Comparison of ENCODE assay signal across 10 cellular contexts in the genomic region with DNA sequence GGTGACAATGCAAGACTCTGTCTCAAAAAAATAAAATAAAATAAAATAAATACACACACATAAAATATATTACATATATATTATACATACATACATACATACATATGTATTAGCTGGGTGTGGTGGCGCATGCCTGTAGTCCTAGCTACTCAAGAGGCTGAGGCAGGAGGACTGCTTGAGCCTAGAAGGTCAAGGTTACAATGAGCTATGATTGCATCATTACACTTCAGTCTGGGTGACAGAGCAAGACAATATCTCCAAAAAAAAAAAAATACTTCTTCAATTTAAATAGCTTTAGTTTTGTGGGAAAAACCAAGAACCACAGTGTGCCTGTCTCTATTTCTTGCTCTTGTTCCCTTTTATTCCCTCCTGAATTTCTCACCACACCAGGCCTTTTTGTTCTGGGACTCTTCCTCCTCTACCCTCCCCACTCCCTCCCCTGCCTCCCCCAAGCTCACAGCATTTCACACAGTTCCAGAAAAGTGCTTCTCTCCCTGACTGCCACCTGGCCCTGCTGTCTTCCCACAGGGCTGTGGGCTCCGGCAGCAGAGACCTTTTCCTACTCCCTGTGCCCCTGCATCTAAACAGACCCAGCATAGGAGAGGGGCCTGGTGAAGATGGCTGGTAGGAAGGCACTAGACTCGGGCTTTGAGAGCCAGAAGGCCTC. TPM values are rescaled to one million over a fixed set of nuclear protein-coding genes. Genes with fewer than 3 reads are reported as not detected.
DNase-seq lines count a peak whose midpoint lies in the region; ATAC-seq and TF ChIP-seq lines count a peak whose summit lies in the region.
"Had no signal": no experiment of that assay in that cellular context is flagged by ENCODE, and none has a peak within 500 bp of the region (broad histone marks: within the 10 kb centered on the region; RNA-seq: fewer than 3 reads in every experiment).

No MANE protein-coding gene starts in this region.

- POLR2A ChIA-PET in HEK293 (lab: Yijun Ruan, JAX) = interaction anchor here (0.6 to 3.4 kb wide), 2 partner anchors 106 to 326 kb away, joined by 5 to 13 read pairs; no protein-coding TSS in a partner anchor
- POLR2A ChIA-PET in naive thymus-derived CD4-positive, alpha-beta T cell (lab: Charles Lee) = interaction anchor here (1.6 kb wide), 1 partner anchor 106 kb away, joined by 9 read pairs; no protein-coding TSS in a partner anchor

- no peaks in the 10 kb centered on the region for H3K4me1 ChIP-seq in HEK293 (ENCODE audit: control insufficient read depth, insufficient read depth, low read length)
- H3K4me1 ChIP-seq in naive thymus-derived CD4-positive, alpha-beta T cell (ENCODE audit: control insufficient read depth in 2 of 2, insufficient read depth in 2 of 2, low read length in 2 of 2) = peaks cover 9 to 14% of the 10 kb centered on the region in 2 donors

- CTCF ChIA-PET in HEK293 (lab: Yijun Ruan, JAX) = interaction anchor here (0.5 to 9.0 kb wide), 6 partner anchors 46 to 158 kb away, joined by 3 to 244 read pairs (median 4); no protein-coding TSS in a partner anchor
- CTCF ChIA-PET in naive thymus-derived CD4-positive, alpha-beta T cell (lab: Charles Lee) = interaction anchor here (0.6 to 5.5 kb wide), 7 partner anchors 18 to 150 kb away, joined by 3 to 143 read pairs (median 4); no protein-coding TSS in a partner anchor

- no peaks in the 10 kb centered on the region for H3K36me3 ChIP-seq in HEK293 (ENCODE audit: control insufficient read depth in 2 of 2, insufficient read depth in 1 of 2, low read length in 2 of 2)
- no peaks in the 10 kb centered on the region for H3K36me3 ChIP-seq in naive thymus-derived CD4-positive, alpha-beta T cell (ENCODE audit: control insufficient read depth in 2 of 3, insufficient read depth in 3 of 3, low read length in 3 of 3)

- H3K36me3 Mint-ChIP-seq in naive thymus-derived CD4-positive, alpha-beta T cell = no peaks in the 10 kb centered on the region

- no peak for TF ChIP-seq CTCF in HEK293 (tag by site-specific recombination; IDR thresholded peaks at IDR 0.05)

- H3K27ac Mint-ChIP-seq in naive thymus-derived CD4-positive, alpha-beta T cell = peak overlapping the region in 7 of 9 donors; percentile 8 to 79 (median 48)

- H3K9me3 ChIP-seq in HEK293 (ENCODE audit: control insufficient read depth, insufficient read depth, low read depth, low read length) = no peaks in the 10 kb centered on the region
- no peaks in the 10 kb centered on the region for H3K9me3 ChIP-seq in naive thymus-derived CD4-positive, alpha-beta T cell (ENCODE audit: control insufficient read depth in 2 of 3, low read length in 3 of 3)

- H3K27me3 ChIP-seq in naive thymus-derived CD4-positive, alpha-beta T cell (ENCODE audit: control insufficient read depth in 2 of 2, insufficient read depth in 2 of 2, low read length in 2 of 2) = no peaks in the 10 kb centered on the region

- H3K27ac ChIP-seq in HEK293 (ENCODE audit: extremely low read depth, low read depth, low read length) = no peak overlapping the region
- H3K27ac ChIP-seq in naive thymus-derived CD4-positive, alpha-beta T cell (ENCODE audit: low read depth, low read length) = no peak overlapping the region

- peak; percentile 28 for ATAC-seq in GM18511 (IDR thresholded peaks at IDR 0.05; ENCODE audit: unreplicated experiment)
- peak; percentile 44 for ATAC-seq in naive thymus-derived CD4-positive, alpha-beta T cell
- ATAC-seq in HG03571 (IDR thresholded peaks at IDR 0.05; ENCODE audit: unreplicated experiment) = no peak
- ATAC-seq in GM19463 (IDR thresholded peaks at IDR 0.05; ENCODE audit: unreplicated experiment) = no peak

- H3K4me3 ChIP-seq in HEK293 (ENCODE audit: low read depth, low read length) = no peak overlapping the region
- no peak overlapping the region for H3K4me3 ChIP-seq in naive thymus-derived CD4-positive, alpha-beta T cell (ENCODE audit: low read length)

- peak; percentile 89 for DNase-seq in SKM-1 treated with dmso at 0.1 percent for 144 hours (lab: John Stamatoyannopoulos, UW; ENCODE audit: unreplicated experiment)
- no peak for DNase-seq in naive thymus-derived CD4-positive, alpha-beta T cell
- no peak for DNase-seq in putamen (ENCODE audit: low spot score)
- DNase-seq in amniotic stem cell (lab: John Stamatoyannopoulos, UW) = no peak
- DNase-seq: kidney glomerular epithelial cell had no signal

- H3K27me3 Mint-ChIP-seq in naive thymus-derived CD4-positive, alpha-beta T cell = peaks cover 0 to 5% (median 0%) of the 10 kb centered on the region in 5 donors

- H3K4me3 Mint-ChIP-seq in naive thymus-derived CD4-positive, alpha-beta T cell = peak overlapping the region in 8 of 10 donors; percentile 29 to 63 (median 51)

- peaks cover 6 to 40% (median 29%) of the 10 kb centered on the region in 7 donors for H3K4me1 Mint-ChIP-seq in naive thymus-derived CD4-positive, alpha-beta T cell

- H3K9me3 Mint-ChIP-seq in naive thymus-derived CD4-positive, alpha-beta T cell = peaks cover 0 to 2% (median 0%) of the 10 kb centered on the region in 11 donors

- intact Hi-C loops in naive thymus-derived CD4-positive, alpha-beta T cell (cut with micrococcal nuclease) = no loop called here

TF ChIP-seq in HEK293, 187 proteins besides CTCF, POLR2A, EP300 and RAD21:
- TF ChIP-seq ZSCAN30 (tag by site-specific recombination; IDR thresholded peaks at IDR 0.05) = no peak
- TF ChIP-seq HOXC10 (CRISPR knock-in tag; IDR thresholded peaks at IDR 0.05) = no peak
- TF ChIP-seq, protein P1, sequence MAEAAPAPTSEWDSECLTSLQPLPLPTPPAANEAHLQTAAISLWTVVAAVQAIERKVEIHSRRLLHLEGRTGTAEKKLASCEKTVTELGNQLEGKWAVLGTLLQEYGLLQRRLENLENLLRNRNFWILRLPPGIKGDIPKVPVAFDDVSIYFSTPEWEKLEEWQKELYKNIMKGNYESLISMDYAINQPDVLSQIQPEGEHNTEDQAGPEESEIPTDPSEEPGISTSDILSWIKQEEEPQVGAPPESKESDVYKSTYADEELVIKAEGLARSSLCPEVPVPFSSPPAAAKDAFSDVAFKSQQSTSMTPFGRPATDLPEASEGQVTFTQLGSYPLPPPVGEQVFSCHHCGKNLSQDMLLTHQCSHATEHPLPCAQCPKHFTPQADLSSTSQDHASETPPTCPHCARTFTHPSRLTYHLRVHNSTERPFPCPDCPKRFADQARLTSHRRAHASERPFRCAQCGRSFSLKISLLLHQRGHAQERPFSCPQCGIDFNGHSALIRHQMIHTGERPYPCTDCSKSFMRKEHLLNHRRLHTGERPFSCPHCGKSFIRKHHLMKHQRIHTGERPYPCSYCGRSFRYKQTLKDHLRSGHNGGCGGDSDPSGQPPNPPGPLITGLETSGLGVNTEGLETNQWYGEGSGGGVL (tag by site-specific recombination; IDR thresholded peaks at IDR 0.05) = peak; percentile 88
- TF ChIP-seq, protein P2, sequence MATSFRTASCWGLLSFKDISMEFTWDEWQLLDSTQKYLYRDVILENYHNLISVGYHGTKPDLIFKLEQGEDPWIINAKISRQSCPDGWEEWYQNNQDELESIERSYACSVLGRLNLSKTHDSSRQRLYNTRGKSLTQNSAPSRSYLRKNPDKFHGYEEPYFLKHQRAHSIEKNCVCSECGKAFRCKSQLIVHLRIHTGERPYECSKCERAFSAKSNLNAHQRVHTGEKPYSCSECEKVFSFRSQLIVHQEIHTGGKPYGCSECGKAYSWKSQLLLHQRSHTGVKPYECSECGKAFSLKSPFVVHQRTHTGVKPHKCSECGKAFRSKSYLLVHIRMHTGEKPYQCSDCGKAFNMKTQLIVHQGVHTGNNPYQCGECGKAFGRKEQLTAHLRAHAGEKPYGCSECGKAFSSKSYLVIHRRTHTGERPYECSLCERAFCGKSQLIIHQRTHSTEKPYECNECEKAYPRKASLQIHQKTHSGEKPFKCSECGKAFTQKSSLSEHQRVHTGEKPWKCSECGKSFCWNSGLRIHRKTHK (tag by site-specific recombination; IDR thresholded peaks at IDR 0.05) = no peak
- TF ChIP-seq, protein P3, sequence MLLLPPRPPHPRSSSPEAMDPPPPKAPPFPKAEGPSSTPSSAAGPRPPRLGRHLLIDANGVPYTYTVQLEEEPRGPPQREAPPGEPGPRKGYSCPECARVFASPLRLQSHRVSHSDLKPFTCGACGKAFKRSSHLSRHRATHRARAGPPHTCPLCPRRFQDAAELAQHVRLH (tag by site-specific recombination; IDR thresholded peaks at IDR 0.05) = no peak
- no peak for TF ChIP-seq ZNF544 (tag by site-specific recombination; IDR thresholded peaks at IDR 0.05)

RNA-seq across cellular contexts. Expression of a gene that starts 1.3 kb away (rescaled TPM):
- 1 to 10 TPM in 1 of 5 experiments, under 1 TPM in 3, not detected in 1; 0.10 to 1.1 (median 0.44) TPM for total RNA-seq in naive thymus-derived CD4-positive, alpha-beta T cell
- polyA plus RNA-seq in naive thymus-derived CD4-positive, alpha-beta T cell = under 1 TPM in 1 of 2 donors, not detected in 1; 0.10 TPM
- total RNA-seq: RPMI7951 had no signal

Comparison
In these comparisons a context has a peak if more than half of its experiments do, and no peak if none do; other contexts are left out.
1. ATAC-seq: peak in GM18511 (single experiment) and naive thymus-derived CD4-positive, alpha-beta T cell (single experiment); none in HG03571 (single experiment) and GM19463 (single experiment).